In the genomic region with DNA sequence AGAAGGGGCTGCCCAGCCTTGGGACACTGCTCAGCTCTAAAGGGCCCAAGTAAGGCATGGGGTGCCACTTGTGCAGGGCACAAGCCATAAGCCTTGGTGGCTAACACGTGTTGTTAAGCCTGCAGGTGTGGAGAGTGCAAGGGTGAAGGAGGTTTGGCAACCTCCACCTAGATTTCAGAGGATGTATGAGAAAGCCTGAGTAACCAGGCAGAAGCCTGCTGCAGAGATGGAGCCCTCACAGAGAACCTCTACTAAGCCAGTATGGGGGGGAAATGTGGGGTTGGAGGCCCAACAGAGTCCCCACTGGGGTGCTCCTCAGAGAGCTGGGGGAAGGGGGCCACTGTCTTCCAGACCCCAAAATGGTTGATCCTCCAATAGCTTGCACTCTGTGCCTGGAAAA, we compare ENCODE assay signal across 24 cellular contexts. TPM values are rescaled to one million over a fixed set of nuclear protein-coding genes. Genes with fewer than 3 reads are reported as not detected.
A peak's percentile ranks its signal among the peaks of the same experiment; 100 is the strongest.
DNase-seq lines count a peak whose midpoint lies in the region; ATAC-seq, FAIRE-seq and TF ChIP-seq lines count a peak whose summit lies in the region.
"Had no signal": no experiment of that assay in that cellular context is flagged by ENCODE, and none has a peak within 500 bp of the region (broad histone marks: within the 10 kb centered on the region; RNA-seq: fewer than 3 reads in every experiment).

No MANE protein-coding gene starts in this region.

- H3K4me1 Mint-ChIP-seq in activated CD8-positive, alpha-beta T cell treated with anti-CD3 and anti-CD28 coated beads, Interleukin-2, amount 10 ng/mL, durations not matched to agents 7 days and 5 days (ENCODE audit: low read depth): no peaks in the 10 kb centered on the region
- H3K4me1 Mint-ChIP-seq in activated CD8-positive, alpha-beta T cell treated with anti-CD3 and anti-CD28 coated beads for 36 hours (ENCODE audit: low read depth): no peaks in the 10 kb centered on the region
- H3K4me1 Mint-ChIP-seq in CD4-positive, alpha-beta memory T cell: peaks cover 0 to 11% (median 2%) of the 10 kb centered on the region in 4 donors

- TF ChIP-seq EP300 in GM12878 (IDR thresholded peaks at IDR 0.05; ENCODE audit: borderline replicate concordance in 1 of 2, control insufficient read depth in 1 of 2, low read depth in 2 of 2, low read length in 2 of 2): no peak

- POLR2A ChIA-PET in activated CD8-positive, alpha-beta T cell treated with anti-CD3 and anti-CD28 coated beads, Interleukin-2, amount 10 ng/mL, durations not matched to agents 7 days and 5 days (lab: Charles Lee): no interaction called here
- POLR2A ChIA-PET in activated CD8-positive, alpha-beta T cell treated with anti-CD3 and anti-CD28 coated beads for 36 hours (lab: Charles Lee): interaction anchor here (1.2 to 2.1 kb wide), 3 partner anchors 9 to 26 kb away, joined by 3 to 10 read pairs (median 4); no protein-coding TSS in a partner anchor
- POLR2A ChIA-PET in CD4-positive, alpha-beta memory T cell (lab: Charles Lee; ENCODE audit: partially characterized antibody): interaction anchor here (1.2 kb wide), 1 partner anchor 13 kb away, joined by 3 read pairs; no protein-coding TSS in a partner anchor
- POLR2A ChIA-PET in HEK293 (lab: Yijun Ruan, JAX): no interaction called here
- POLR2A ChIA-PET in GM12878 (lab: Charles Lee): no interaction called here

- DNase-seq in activated CD8-positive, alpha-beta T cell treated with anti-CD3 and anti-CD28 coated beads, Interleukin-2, amount 10 ng/mL, durations not matched to agents 7 days and 5 days: no peak
- no peak for DNase-seq in activated CD8-positive, alpha-beta T cell treated with anti-CD3 and anti-CD28 coated beads for 36 hours
- no peak for DNase-seq in CD4-positive, alpha-beta memory T cell
- DNase-seq in GM12878 (ENCODE audit: low read depth, low spot score) (no peak), NCI-H1417 (lab: John Stamatoyannopoulos, UW) (no peak), ACHN (no peak)
- DNase-seq: Calu3; CD8-positive, alpha-beta T cell; DMS79 treated with DMSO at 0.1 percent for 48 hours; HFFc6; KG1; NCI-H1092 treated with DMSO at 0.1 percent for 48 hours; NCI-H146; NCI-H2081; NCI-H69; NK-92 treated with Interleukin-12 subunit alpha and Interleukin-12 subunit beta, amount 100 ng/mL, for 24 hours; Peyer's patch; T-cell had no signal

- no peak for TF ChIP-seq RAD21 in GM12878 (IDR thresholded peaks at IDR 0.05; ENCODE audit: insufficient read depth, low read depth, low read length)

- peaks cover 33% of the 10 kb centered on the region for H3K9me3 Mint-ChIP-seq in activated CD8-positive, alpha-beta T cell treated with anti-CD3 and anti-CD28 coated beads, Interleukin-2, amount 10 ng/mL, durations not matched to agents 7 days and 5 days (ENCODE audit: insufficient read depth)
- peaks cover 31% of the 10 kb centered on the region for H3K9me3 Mint-ChIP-seq in activated CD8-positive, alpha-beta T cell treated with anti-CD3 and anti-CD28 coated beads for 36 hours
- peaks cover 8 to 27% (median 13%) of the 10 kb centered on the region in 8 donors for H3K9me3 Mint-ChIP-seq in CD4-positive, alpha-beta memory T cell
- H3K9me3 Mint-ChIP-seq: HFFc6 had no signal

- H4K20me1 ChIP-seq in GM12878 (ENCODE audit: control insufficient read depth, insufficient read depth): no peaks in the 10 kb centered on the region

- H2AFZ ChIP-seq in GM12878 (ENCODE audit: control insufficient read depth, low read depth, low read length): no peak overlapping the region

- H3K27ac ChIP-seq in CD4-positive, alpha-beta memory T cell (ENCODE audit: low read depth, low read length): no peak overlapping the region
- no peak overlapping the region for H3K27ac ChIP-seq in HEK293 (ENCODE audit: extremely low read depth, low read depth, low read length)
- H3K27ac ChIP-seq in GM12878 (ENCODE audit: control insufficient read depth, insufficient read depth): no peak overlapping the region
- H3K27ac ChIP-seq: HL-60, Peyer's patch, SJCRH30 had no signal

- intact Hi-C loops in activated CD8-positive, alpha-beta T cell treated with anti-CD3 and anti-CD28 coated beads for 36 hours (cut with micrococcal nuclease): no loop called here
- intact Hi-C loops in CD4-positive, alpha-beta memory T cell (cut with micrococcal nuclease): no loop called here
- intact Hi-C loops in GM12878 (cut with micrococcal nuclease; ENCODE audit: unreplicated experiment): no loop called here

- H3K79me2 ChIP-seq in GM12878 (ENCODE audit: control insufficient read depth, insufficient read depth, low read length): no peaks in the 10 kb centered on the region

- H3K27ac Mint-ChIP-seq in activated CD8-positive, alpha-beta T cell treated with anti-CD3 and anti-CD28 coated beads, Interleukin-2, amount 10 ng/mL, durations not matched to agents 7 days and 5 days: no peak overlapping the region
- H3K27ac Mint-ChIP-seq in activated CD8-positive, alpha-beta T cell treated with anti-CD3 and anti-CD28 coated beads for 36 hours: no peak overlapping the region
- peak overlapping the region in 4 of 7 donors; percentile 8 to 89 (median 44) for H3K27ac Mint-ChIP-seq in CD4-positive, alpha-beta memory T cell
- H3K27ac Mint-ChIP-seq: HFFc6, T-cell had no signal

- SMC1A ChIA-PET in GM12878 (lab: Charles Lee; ENCODE audit: uncharacterized antibody, unreplicated experiment): interaction anchor here (0.6 to 0.9 kb wide), 2 partner anchors 13 to 57 kb away, joined by 3 to 4 read pairs; no protein-coding TSS in a partner anchor

- H3K27me3 ChIP-seq in CD4-positive, alpha-beta memory T cell (ENCODE audit: insufficient read depth, low read length): no peaks in the 10 kb centered on the region
- no peaks in the 10 kb centered on the region for H3K27me3 ChIP-seq in GM12878 (replicated peaks in 1 of 2; ENCODE audit: control insufficient read depth in 2 of 2, insufficient read depth in 2 of 2, low read length in 1 of 2)
- H3K27me3 ChIP-seq: Peyer's patch, SJCRH30 had no signal

- FAIRE-seq in GM12878 (lab: Jason Lieb, UNC): no peak
- FAIRE-seq: GM12891, H54 had no signal

- H3K4me3 Mint-ChIP-seq in activated CD8-positive, alpha-beta T cell treated with anti-CD3 and anti-CD28 coated beads, Interleukin-2, amount 10 ng/mL, durations not matched to agents 7 days and 5 days: no peak overlapping the region
- H3K4me3 Mint-ChIP-seq in activated CD8-positive, alpha-beta T cell treated with anti-CD3 and anti-CD28 coated beads for 36 hours: no peak overlapping the region
- no peak overlapping the region for H3K4me3 Mint-ChIP-seq in CD4-positive, alpha-beta memory T cell
- H3K4me3 Mint-ChIP-seq: CD8-positive, alpha-beta T cell; HFFc6; T-cell had no signal

- WGBS in GM12878 (ENCODE audit: insufficient coverage, insufficient replicate concordance, low lambda C conversion rate, missing lambda C conversion rate): 100% methylated on average over 1 of the region's 1 CpG

- peak; percentile 42 for ATAC-seq in activated CD8-positive, alpha-beta T cell treated with anti-CD3 and anti-CD28 coated beads, Interleukin-2, amount 10 ng/mL, durations not matched to agents 7 days and 5 days
- no peak for ATAC-seq in activated CD8-positive, alpha-beta T cell treated with anti-CD3 and anti-CD28 coated beads for 36 hours
- ATAC-seq in GM12878 (no peak), HG03521 (IDR thresholded peaks at IDR 0.05; ENCODE audit: unreplicated experiment) (no peak)
- ATAC-seq: CD8-positive, alpha-beta T cell had no signal

- H3K9ac ChIP-seq in GM12878 (ENCODE audit: control insufficient read depth, insufficient read depth, low read length): no peak overlapping the region

- H3K36me3 ChIP-seq in CD4-positive, alpha-beta memory T cell (ENCODE audit: insufficient read depth, low read length): peaks cover 30% of the 10 kb centered on the region
- H3K36me3 ChIP-seq in HEK293 (ENCODE audit: control insufficient read depth in 2 of 2, insufficient read depth in 1 of 2, low read length in 2 of 2) (peaks cover 11 to 85% of the 10 kb centered on the region in 2 experiments), GM12878 (ENCODE audit: control insufficient read depth in 2 of 2, insufficient read depth in 2 of 2, low read length in 1 of 2) (peaks cover 5 to 22% of the 10 kb centered on the region in 2 experiments; a peak in 3 of 4 replicates)

- no peaks in the 10 kb centered on the region for H3K4me1 ChIP-seq in CD4-positive, alpha-beta memory T cell (ENCODE audit: insufficient read depth, low read length)
- H3K4me1 ChIP-seq in HEK293 (ENCODE audit: control insufficient read depth, insufficient read depth, low read length) (no peaks in the 10 kb centered on the region), GM12878 (ENCODE audit: control insufficient read depth, insufficient read depth, low read length) (no peaks in the 10 kb centered on the region)
- H3K4me1 ChIP-seq: Peyer's patch, SJCRH30 had no signal

- no peak for TF ChIP-seq CTCF in activated CD8-positive, alpha-beta T cell treated with anti-CD3 and anti-CD28 coated beads for 36 hours (IDR thresholded peaks at IDR 0.05)
- TF ChIP-seq CTCF in HEK293 (tag by site-specific recombination; IDR thresholded peaks at IDR 0.05) (no peak), GM12878 (IDR thresholded peaks at IDR 0.05 in 2 of 3, conservative IDR thresholded peaks at IDR 0.05 in 1 of 3; ENCODE audit: control insufficient read depth in 2 of 3, extremely low read depth in 1 of 3, insufficient read depth in 1 of 3, low read depth in 3 of 3, low read length in 3 of 3) (no peak)

- RAD21 ChIA-PET in GM12878 (lab: Charles Lee; ENCODE audit: unreplicated experiment): no interaction called here

- peaks cover 75% of the 10 kb centered on the region for H3K36me3 Mint-ChIP-seq in activated CD8-positive, alpha-beta T cell treated with anti-CD3 and anti-CD28 coated beads, Interleukin-2, amount 10 ng/mL, durations not matched to agents 7 days and 5 days (ENCODE audit: low read depth)
- peaks cover 71% of the 10 kb centered on the region for H3K36me3 Mint-ChIP-seq in activated CD8-positive, alpha-beta T cell treated with anti-CD3 and anti-CD28 coated beads for 36 hours (ENCODE audit: low read depth)
- peaks cover 69 to 76% of the 10 kb centered on the region in 2 donors for H3K36me3 Mint-ChIP-seq in CD4-positive, alpha-beta memory T cell

- H3K27me3 Mint-ChIP-seq in activated CD8-positive, alpha-beta T cell treated with anti-CD3 and anti-CD28 coated beads, Interleukin-2, amount 10 ng/mL, durations not matched to agents 7 days and 5 days (ENCODE audit: low read depth): no peaks in the 10 kb centered on the region
- H3K27me3 Mint-ChIP-seq in activated CD8-positive, alpha-beta T cell treated with anti-CD3 and anti-CD28 coated beads for 36 hours: no peaks in the 10 kb centered on the region
- no peaks in the 10 kb centered on the region for H3K27me3 Mint-ChIP-seq in CD4-positive, alpha-beta memory T cell
- H3K27me3 Mint-ChIP-seq: T-cell had no signal

- no peak overlapping the region for H3K4me3 ChIP-seq in CD4-positive, alpha-beta memory T cell (ENCODE audit: low read length in 2 of 2)
- H3K4me3 ChIP-seq in HEK293 (ENCODE audit: low read depth, low read length) (no peak overlapping the region), GM12878 (no peak overlapping the region)
- H3K4me3 ChIP-seq: Peyer's patch, SJCRH30 had no signal

- BruUV-seq in GM12878 (replicated peaks; lab: Mats Ljungman, UMichigan): no TSS peak

- no peak overlapping the region for H3K4me2 ChIP-seq in GM12878 (ENCODE audit: control insufficient read depth, insufficient read depth)

- TF ChIP-seq POLR2A in GM12878 (IDR thresholded peaks at IDR 0.05; ENCODE audit: low read depth, low read length): no peak; the same call in 1 of the 2 replicates

- CTCF ChIA-PET in activated CD8-positive, alpha-beta T cell treated with anti-CD3 and anti-CD28 coated beads, Interleukin-2, amount 10 ng/mL, durations not matched to agents 7 days and 5 days (lab: Charles Lee): interaction anchor here (1.3 kb wide), 1 partner anchor 91 kb away, joined by 3 read pairs; no protein-coding TSS in a partner anchor
- CTCF ChIA-PET in activated CD8-positive, alpha-beta T cell treated with anti-CD3 and anti-CD28 coated beads for 36 hours (lab: Charles Lee): no interaction called here
- CTCF ChIA-PET in CD4-positive, alpha-beta memory T cell (lab: Charles Lee; ENCODE audit: partially characterized antibody): no interaction called here
- CTCF ChIA-PET in HEK293 (lab: Yijun Ruan, JAX) (interaction anchor here (1.2 kb wide), 1 partner anchor 27 kb away, joined by 3 read pairs; no protein-coding TSS in a partner anchor), GM12878 (lab: Yijun Ruan, JAX) (interaction anchor here (1.1 kb wide), 1 partner anchor 91 kb away, joined by 4 read pairs; no protein-coding TSS in a partner anchor)

- in situ Hi-C loops in GM12878 (cut with MboI) (no loop called here), ACHN (cut with HindIII; ENCODE audit: low pct_ligation_motif_present, low pct_unique_long_range_greater_than_20kb, low sequenced_read_pairs) (no loop called here)

- peaks cover 0 to 5% of the 10 kb centered on the region in 2 donors for H3K9me3 ChIP-seq in CD4-positive, alpha-beta memory T cell (ENCODE audit: control insufficient read depth in 1 of 2, low read length in 2 of 2)
- H3K9me3 ChIP-seq in HEK293 (ENCODE audit: control insufficient read depth, insufficient read depth, low read depth, low read length) (no peaks in the 10 kb centered on the region), GM12878 (replicated peaks; ENCODE audit: control insufficient read depth, insufficient read depth, low read length) (peaks cover 4% of the 10 kb centered on the region; the same call in 2 of the 3 replicates)
- H3K9me3 ChIP-seq: Peyer's patch, SJCRH30 had no signal

RNA-seq across cellular contexts. Expression of a gene that starts 32.6 kb away (rescaled TPM):
- 10 to 100 TPM; 41.9 to 44.9 TPM for total RNA-seq in activated CD8-positive, alpha-beta T cell treated with anti-CD3 and anti-CD28 coated beads, Interleukin-2, amount 10 ng/mL, durations not matched to agents 7 days and 5 days
- 10 to 100 TPM; 40.2 to 40.5 TPM for total RNA-seq in activated CD8-positive, alpha-beta T cell treated with anti-CD3 and anti-CD28 coated beads for 36 hours
- total RNA-seq in CD4-positive, alpha-beta memory T cell: 100 to 1,000 TPM; 142 to 144 TPM
- polyA plus RNA-seq in CD4-positive, alpha-beta memory T cell: 100 to 1,000 TPM; 144 to 197 TPM
- 58.7 and 59.2 TPM in 2 replicates for total RNA-seq in GM12878 (2013; cell fraction: nucleolus; rRNA removed)
- total RNA-seq in GM12878 (2014; rRNA removed) (28.4 and 34.2 TPM in 2 replicates), GM12878 (2014; rRNA removed; fragmentation: Illumina TruSeq; extraction: Trizol) (39.9 and 40.2 TPM in 2 replicates), GM12878 (2021) (22.3 and 22.7 TPM in 2 replicates)
- polyA plus RNA-seq in GM12878 (2011; ENCODE audit: low read depth): 29.3 TPM
- polyA plus RNA-seq in GM12878 (2011; rRNA removed) (45.7 and 73.9 TPM in 2 replicates), GM12878 (2014; fragmentation: Illumina TruSeq; extraction: Trizol) (35.5 and 42.7 TPM in 2 replicates), GM12878 (2014; fragmentation: Nextera tagmentation; extraction: Ambion mirVana) (10 to 100 TPM; 18.5 to 22.5 TPM), GM12878 (2014; rRNA removed) (21.9 and 27.0 TPM in 2 replicates), GM12878 (2016; fragmentation: Nextera tagmentation; extraction: Ambion mirVana) (10 to 100 TPM; 33.8 to 35.5 TPM)
- polyA plus RNA-seq in GM12878 (2011; cell fraction: cytosol; rRNA removed): 15.7 and 20.0 TPM in 2 replicates
- polyA plus RNA-seq in GM12878 (2011; cell fraction: nucleus; rRNA removed): 7.5 and 8.0 TPM in 2 replicates
- polyA plus RNA-seq in GM12878 (2012): 37.1 and 42.4 TPM in 2 replicates
- 44.4 and 63.1 TPM in 2 replicates for polyA minus RNA-seq in GM12878 (2011; rRNA and poly(A)+ RNA removed)
- polyA minus RNA-seq in GM12878 (2011; cell fraction: cytosol; rRNA and poly(A)+ RNA removed): 19.4 and 19.8 TPM in 2 replicates
- polyA minus RNA-seq in GM12878 (2011; cell fraction: nucleus; rRNA and poly(A)+ RNA removed): 10.4 and 14.0 TPM in 2 replicates

RNA-seq across cellular contexts. Expression of a gene that starts 39.5 kb away (rescaled TPM):
- total RNA-seq in activated CD8-positive, alpha-beta T cell treated with anti-CD3 and anti-CD28 coated beads, Interleukin-2, amount 10 ng/mL, durations not matched to agents 7 days and 5 days: 10 to 100 TPM; 14.6 to 17.6 TPM
- 10 to 100 TPM; 19.5 to 22.4 TPM for total RNA-seq in activated CD8-positive, alpha-beta T cell treated with anti-CD3 and anti-CD28 coated beads for 36 hours
- 10 to 100 TPM; 15.7 to 17.4 TPM for total RNA-seq in CD4-positive, alpha-beta memory T cell
- polyA plus RNA-seq in CD4-positive, alpha-beta memory T cell: 10 to 100 TPM; 15.8 to 20.7 TPM
- total RNA-seq in GM12878 (2013; cell fraction: nucleolus; rRNA removed): 14.5 and 16.3 TPM in 2 replicates
- total RNA-seq in GM12878 (2014; rRNA removed) (21.0 and 21.7 TPM in 2 replicates), GM12878 (2014; rRNA removed; fragmentation: Illumina TruSeq; extraction: Trizol) (15.4 and 16.8 TPM in 2 replicates), GM12878 (2021) (9.5 and 10.1 TPM in 2 replicates)
- 7.0 TPM for polyA plus RNA-seq in GM12878 (2011; ENCODE audit: low read depth)
- polyA plus RNA-seq in GM12878 (2011; rRNA removed) (38.3 and 46.6 TPM in 2 replicates), GM12878 (2014; fragmentation: Illumina TruSeq; extraction: Trizol) (16.8 and 28.1 TPM in 2 replicates), GM12878 (2014; fragmentation: Nextera tagmentation; extraction: Ambion mirVana) (10 to 100 TPM; 16.2 to 18.4 TPM), GM12878 (2014; rRNA removed) (15.3 and 16.5 TPM in 2 replicates), GM12878 (2016; fragmentation: Nextera tagmentation; extraction: Ambion mirVana) (10 to 100 TPM; 16.4 to 17.3 TPM)
- polyA plus RNA-seq in GM12878 (2011; cell fraction: cytosol; rRNA removed): 15.8 and 17.1 TPM in 2 replicates
- polyA plus RNA-seq in GM12878 (2011; cell fraction: nucleus; rRNA removed): 23.4 and 26.1 TPM in 2 replicates
- polyA plus RNA-seq in GM12878 (2012): 6.7 and 9.6 TPM in 2 replicates
- 29.3 and 37.2 TPM in 2 replicates for polyA minus RNA-seq in GM12878 (2011; rRNA and poly(A)+ RNA removed)
- 6.1 and 10.5 TPM in 2 replicates for polyA minus RNA-seq in GM12878 (2011; cell fraction: cytosol; rRNA and poly(A)+ RNA removed)
- polyA minus RNA-seq in GM12878 (2011; cell fraction: nucleus; rRNA and poly(A)+ RNA removed): 10.5 and 12.0 TPM in 2 replicates

Comparison
In these comparisons a context has a peak if more than half of its experiments do, and no peak if none do; other contexts are left out.
1. CTCF ChIA-PET loops: an anchor here in activated CD8-positive, alpha-beta T cell treated with anti-CD3 and anti-CD28 coated beads, Interleukin-2, amount 10 ng/mL, durations not matched to agents 7 days and 5 days (1.3 kb wide), HEK293 (1.2 kb wide) and GM12878 (1.1 kb wide); none called in activated CD8-positive, alpha-beta T cell treated with anti-CD3 and anti-CD28 coated beads for 36 hours and CD4-positive, alpha-beta memory T cell.
2. POLR2A ChIA-PET loops: an anchor here in activated CD8-positive, alpha-beta T cell treated with anti-CD3 and anti-CD28 coated beads for 36 hours (1.2 to 2.1 kb wide) and CD4-positive, alpha-beta memory T cell (1.2 kb wide); none called in activated CD8-positive, alpha-beta T cell treated with anti-CD3 and anti-CD28 coated beads, Interleukin-2, amount 10 ng/mL, durations not matched to agents 7 days and 5 days, HEK293 and GM12878.
3. H3K27ac Mint-ChIP-seq: peak in CD4-positive, alpha-beta memory T cell (4 of 7); none in activated CD8-positive, alpha-beta T cell treated with anti-CD3 and anti-CD28 coated beads, Interleukin-2, amount 10 ng/mL, durations not matched to agents 7 days and 5 days (single experiment) and activated CD8-positive, alpha-beta T cell treated with anti-CD3 and anti-CD28 coated beads for 36 hours (single experiment).